In the genomic region with DNA sequence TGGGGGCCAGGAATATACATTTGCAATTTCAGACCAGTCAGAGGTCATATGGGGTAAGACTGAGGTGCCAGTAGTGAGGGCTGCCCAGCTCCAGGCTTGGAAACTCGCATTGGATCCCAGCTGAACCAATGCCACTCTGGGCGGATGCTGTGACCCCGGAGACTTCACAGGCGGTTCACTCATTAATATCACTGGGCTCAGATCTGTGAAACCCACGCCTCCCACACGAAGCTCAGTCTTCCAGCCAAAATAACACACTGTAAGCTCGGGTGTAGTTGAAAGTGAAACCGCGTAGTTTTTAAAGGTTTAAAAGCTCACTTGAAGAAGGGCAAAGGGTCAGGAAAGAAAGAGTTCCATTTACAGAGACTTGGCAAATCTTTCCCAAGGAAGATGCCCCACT, we compare ENCODE assay signal across 17 cellular contexts.
DNase-seq lines count a peak whose midpoint lies in the region; ATAC-seq and TF ChIP-seq lines count a peak whose summit lies in the region.
"Had no signal": no experiment of that assay in that cellular context is flagged by ENCODE, and none has a peak within 500 bp of the region (broad histone marks: within the 10 kb centered on the region; RNA-seq: fewer than 3 reads in every experiment).

No MANE protein-coding gene starts in this region.

- TF ChIP-seq CTCF in MM.1S (IDR thresholded peaks at IDR 0.05; ENCODE audit: low read length) (no peak), mammary epithelial cell (conservative IDR thresholded peaks at IDR 0.05 in 1 of 2, IDR thresholded peaks at IDR 0.05 in 1 of 2; ENCODE audit: extremely low read depth in 1 of 2, insufficient read depth in 1 of 2, low read depth in 1 of 2, low read length in 2 of 2) (no peak), osteoblast (IDR thresholded peaks at IDR 0.05; ENCODE audit: extremely low read depth, low read depth, low read length) (no peak), tibial nerve (IDR thresholded peaks at IDR 0.05) (no peak)

- H3K27me3 ChIP-seq in MM.1S (replicated peaks; ENCODE audit: insufficient read depth, low read length), result peaks cover 61% of the 10 kb centered on the region
- no peaks in the 10 kb centered on the region for H3K27me3 ChIP-seq in mammary epithelial cell (ENCODE audit: insufficient read depth, low read length)
- H3K27me3 ChIP-seq in osteoblast (ENCODE audit: insufficient read depth, low read length), result no peaks in the 10 kb centered on the region
- no peaks in the 10 kb centered on the region for H3K27me3 ChIP-seq in tibial nerve
- H3K27me3 ChIP-seq: ovary, thyroid gland had no signal

- no peak overlapping the region for H2AFZ ChIP-seq in MM.1S (ENCODE audit: low read length)
- H2AFZ ChIP-seq in mammary epithelial cell (ENCODE audit: low read depth, low read length), result peak overlapping the region; percentile 55
- peak overlapping the region; percentile 94 for H2AFZ ChIP-seq in osteoblast (ENCODE audit: low read length)

- dilution Hi-C loops in mammary epithelial cell (cut with HindIII; ENCODE audit: low sequenced_read_pairs), result no loop called here

- H3K79me2 ChIP-seq in MM.1S (ENCODE audit: low read length) (no peaks in the 10 kb centered on the region), mammary epithelial cell (ENCODE audit: insufficient read depth, low read length) (no peaks in the 10 kb centered on the region), osteoblast (ENCODE audit: insufficient read depth, low read length) (no peaks in the 10 kb centered on the region)

- H3K9me3 ChIP-seq in MM.1S (replicated peaks; ENCODE audit: insufficient read depth, low read length) (no peaks in the 10 kb centered on the region), mammary epithelial cell (replicated peaks; ENCODE audit: insufficient read depth, low read length) (no peaks in the 10 kb centered on the region), osteoblast (ENCODE audit: low read depth, low read length) (no peaks in the 10 kb centered on the region), tibial nerve (no peaks in the 10 kb centered on the region)
- H3K9me3 ChIP-seq: ovary, spleen, thyroid gland had no signal

- DNase-seq in MM.1S, result peak; percentile 6
- no peak for DNase-seq in mammary epithelial cell
- peak; percentile 34 for DNase-seq in hepatic stellate cell (ENCODE audit: low spot score)
- DNase-seq in osteoblast (ENCODE audit: insufficient read length, low spot score, missing footprints), result no peak
- DNase-seq in tibial nerve (ENCODE audit: low spot score in 2 of 2), result no peak
- no peak for DNase-seq in left colon
- DNase-seq in ACHN, result no peak
- no peak for DNase-seq in DMS79 treated with DMSO at 0.1 percent for 48 hours (lab: John Stamatoyannopoulos, UW)
- DNase-seq: activated CD8-positive, alpha-beta memory T cell treated with anti-CD3 and anti-CD28 coated beads, Interleukin-2, amount 10 ng/mL, durations not matched to agents 7 days and 5 days; AML-193; COR-L47; midbrain; NCI-H2029; NCI-H510A; spleen; thyroid gland had no signal

- H3K27ac ChIP-seq in MM.1S (ENCODE audit: low read length), result no peak overlapping the region
- H3K27ac ChIP-seq in mammary epithelial cell (ENCODE audit: insufficient read depth, low read depth, low read length), result no peak overlapping the region
- H3K27ac ChIP-seq in osteoblast (ENCODE audit: low read depth, low read length), result peak overlapping the region; percentile 62
- peak overlapping the region in 1 of 4 donors; percentile 57 for H3K27ac ChIP-seq in tibial nerve
- H3K27ac ChIP-seq: ovary, spleen, thyroid gland had no signal

- H4K20me1 ChIP-seq in MM.1S (ENCODE audit: insufficient read depth, low read length), result no peaks in the 10 kb centered on the region
- H4K20me1 ChIP-seq in mammary epithelial cell (ENCODE audit: insufficient read depth, low read length), result no peaks in the 10 kb centered on the region
- no peaks in the 10 kb centered on the region for H4K20me1 ChIP-seq in osteoblast (ENCODE audit: insufficient read depth, low read length)

- no peaks in the 10 kb centered on the region for H3K9me2 ChIP-seq in MM.1S (replicated peaks; ENCODE audit: insufficient read depth, low read length)

- H3K9ac ChIP-seq in MM.1S (ENCODE audit: low read length) (no peak overlapping the region), mammary epithelial cell (ENCODE audit: insufficient read depth, low read length) (no peak overlapping the region)

- intact Hi-C loops in mammary epithelial cell (cut with micrococcal nuclease), result no loop called here
- intact Hi-C loops in left colon (cut with DNase I, micrococcal nuclease), result no loop called here

- WGBS in mammary epithelial cell (ENCODE audit: low coverage, missing lambda C conversion rate), result 29% methylated on average over 9 of the region's 9 CpGs
- 5 to 16% methylated on average over 9 of the region's 9 CpGs for WGBS in tibial nerve, 2 donors

- no peaks in the 10 kb centered on the region for H3K4me1 ChIP-seq in MM.1S (ENCODE audit: low read length)
- H3K4me1 ChIP-seq in mammary epithelial cell (ENCODE audit: insufficient read depth, low read length), result peaks cover 10% of the 10 kb centered on the region
- H3K4me1 ChIP-seq in osteoblast (ENCODE audit: insufficient read depth, low read length), result peaks cover 17% of the 10 kb centered on the region
- H3K4me1 ChIP-seq in tibial nerve, result peaks cover 0 to 17% (median 5%) of the 10 kb centered on the region in 4 donors
- H3K4me1 ChIP-seq: thyroid gland had no signal

- no peak for TF ChIP-seq EP300 in tibial nerve (IDR thresholded peaks at IDR 0.05)

- no TSS peak for BruUV-seq in mammary epithelial cell (replicated peaks; lab: Mats Ljungman, UMichigan)

- H3K36me3 ChIP-seq in MM.1S (replicated peaks; ENCODE audit: insufficient read depth, low read length) (no peaks in the 10 kb centered on the region), mammary epithelial cell (ENCODE audit: insufficient read depth, low read length) (no peaks in the 10 kb centered on the region), osteoblast (ENCODE audit: insufficient read depth, low read length) (no peaks in the 10 kb centered on the region), tibial nerve (no peaks in the 10 kb centered on the region)
- H3K36me3 ChIP-seq: ovary, spleen, thyroid gland had no signal

- in situ Hi-C loops in mammary epithelial cell (cut with MboI; ENCODE audit: low sequenced_read_pairs in 2 of 2), result no loop called here
- in situ Hi-C loops in ACHN (cut with HindIII; ENCODE audit: low pct_ligation_motif_present, low pct_unique_long_range_greater_than_20kb, low sequenced_read_pairs), result no loop called here

- H3K4me2 ChIP-seq in MM.1S (ENCODE audit: low read depth, low read length) (peak overlapping the region; percentile 54), mammary epithelial cell (ENCODE audit: insufficient read depth, low read depth, low read length) (peak overlapping the region; percentile 11), osteoblast (ENCODE audit: insufficient read depth, low read length) (peak overlapping the region; percentile 88)

- CTCF ChIA-PET in mammary epithelial cell (lab: Charles Lee; ENCODE audit: low non-redundant PET), result no interaction called here

- no peaks in the 10 kb centered on the region for H3F3A ChIP-seq in MM.1S (ENCODE audit: insufficient read depth, low read length)

- no peak for ATAC-seq in left colon
- ATAC-seq: activated CD8-positive, alpha-beta memory T cell treated with anti-CD3 and anti-CD28 coated beads, Interleukin-2, amount 10 ng/mL, durations not matched to agents 7 days and 5 days had no signal

- H3K4me3 ChIP-seq in MM.1S (ENCODE audit: low read length) (no peak overlapping the region), mammary epithelial cell (replicated peaks in 1 of 3; ENCODE audit: insufficient read depth in 1 of 3, low read depth in 2 of 3, low read length in 3 of 3) (no peak overlapping the region), osteoblast (ENCODE audit: insufficient read depth, low read length) (peak overlapping the region; percentile 63), tibial nerve (peak overlapping the region in 1 of 4 donors; percentile 10)
- H3K4me3 ChIP-seq: ovary, spleen, thyroid gland had no signal

- TF ChIP-seq POLR2A in tibial nerve (IDR thresholded peaks at IDR 0.05), result no peak

Comparison
In these comparisons a context has a peak if more than half of its experiments do, and no peak if none do; other contexts are left out.
1. DNase-seq: peak in MM.1S (single experiment) and hepatic stellate cell (single experiment); none in mammary epithelial cell (single experiment), osteoblast (single experiment), tibial nerve (0 of 2), left colon (0 of 2), ACHN (single experiment) and DMS79 treated with DMSO at 0.1 percent for 48 hours (single experiment).
2. H3K4me2 ChIP-seq: peak in every context shown above with its lines; median percentile 88 in osteoblast; 54 in MM.1S; 11 in mammary epithelial cell.